27 cellular contexts compared by ENCODE assay signal in genomic region chr12:25926536-25926935, GRCh38. TPM values are rescaled to one million over a fixed set of nuclear protein-coding genes. Genes with fewer than 3 reads are reported as not detected.
"Had no signal": no experiment of that assay in that cellular context is flagged by ENCODE, and none has a peak within 500 bp of the region (broad histone marks: within the 10 kb centered on the region; RNA-seq: fewer than 3 reads in every experiment).

No MANE protein-coding gene starts in this region.

- H3K27ac ChIP-seq: gastrocnemius medialis, left ventricle myocardium inferior, ovary, prostate gland, spleen, testis, upper lobe of left lung had no signal

- H3K36me3 ChIP-seq: gastrocnemius medialis, left ventricle myocardium inferior, ovary, prostate gland, spleen, upper lobe of left lung had no signal

- H3K27me3 ChIP-seq: gastrocnemius medialis, ovary, spleen, testis, upper lobe of left lung had no signal

- H3K4me1 ChIP-seq: gastrocnemius medialis, left ventricle myocardium inferior, prostate gland, spleen, testis, upper lobe of left lung had no signal

- H3K27me3 Mint-ChIP-seq: activated CD8-positive, alpha-beta memory T cell treated with anti-CD3 and anti-CD28 coated beads, Interleukin-2, amount 10 ng/mL, durations not matched to agents 7 days and 5 days; activated CD8-positive, alpha-beta T cell treated with anti-CD3 and anti-CD28 coated beads for 36 hours had no signal

- H3K4me1 Mint-ChIP-seq: activated CD4-positive, alpha-beta T cell treated with anti-CD3 and anti-CD28 coated beads, Interleukin-2, amount 10 ng/mL, durations not matched to agents 24 days and 14 days; activated CD8-positive, alpha-beta memory T cell treated with anti-CD3 and anti-CD28 coated beads, Interleukin-2, amount 10 ng/mL, durations not matched to agents 7 days and 5 days; activated naive CD4-positive, alpha-beta T cell treated with anti-CD3 and anti-CD28 coated beads, Interleukin-2, amount 50 U/mL, for 24 hours had no signal

- ATAC-seq: activated CD4-positive, CD25-positive, alpha-beta regulatory T cell treated with anti-CD3 and anti-CD28 coated beads, Interleukin-2, amount 50 U/mL, for 24 hours; activated CD8-positive, alpha-beta memory T cell treated with anti-CD3 and anti-CD28 coated beads, Interleukin-2, amount 10 ng/mL, durations not matched to agents 7 days and 5 days; activated CD8-positive, alpha-beta T cell treated with anti-CD3 and anti-CD28 coated beads for 36 hours; esophagus mucosa; gastrocnemius medialis; natural killer cell treated with Interleukin-12 subunit alpha and Interleukin-12 subunit beta and Interleukin-15 and Interleukin-18, amount 100 ng/mL, for 72 hours had no signal

- H3K4me3 Mint-ChIP-seq: activated CD4-positive, alpha-beta T cell treated with anti-CD3 and anti-CD28 coated beads, Interleukin-2, amount 10 ng/mL, durations not matched to agents 24 days and 14 days; activated CD8-positive, alpha-beta memory T cell treated with anti-CD3 and anti-CD28 coated beads, Interleukin-2, amount 10 ng/mL, durations not matched to agents 7 days and 5 days; activated CD8-positive, alpha-beta T cell treated with anti-CD3 and anti-CD28 coated beads for 36 hours; activated naive CD4-positive, alpha-beta T cell treated with anti-CD3 and anti-CD28 coated beads, Interleukin-2, amount 50 U/mL, for 24 hours; activated T-helper 1 cell treated with anti-CD3 and anti-CD28 coated beads, Interleukin-12 subunit alpha, Interleukin-12 subunit beta, Interleukin-2, Interleukin-4 antibody, amounts not matched to agents 30 ng/mL and 10 ng/mL and 1 ng/mL, durations not matched to agents 14 hours and 24 hours and 36 hours; natural killer cell treated with Interleukin-12 subunit alpha and Interleukin-12 subunit beta and Interleukin-15 and Interleukin-18, amount 100 ng/mL, for 72 hours had no signal

- FAIRE-seq: astrocyte had no signal

- H3K27ac Mint-ChIP-seq: activated CD4-positive, alpha-beta T cell treated with anti-CD3 and anti-CD28 coated beads, Interleukin-2, amount 10 ng/mL, durations not matched to agents 24 days and 14 days; activated CD8-positive, alpha-beta memory T cell treated with anti-CD3 and anti-CD28 coated beads, Interleukin-2, amount 10 ng/mL, durations not matched to agents 7 days and 5 days; activated CD8-positive, alpha-beta T cell treated with anti-CD3 and anti-CD28 coated beads for 36 hours; activated naive CD4-positive, alpha-beta T cell treated with anti-CD3 and anti-CD28 coated beads, Interleukin-2, amount 50 U/mL, for 24 hours; activated T-helper 1 cell treated with anti-CD3 and anti-CD28 coated beads, Interleukin-12 subunit alpha, Interleukin-12 subunit beta, Interleukin-2, Interleukin-4 antibody, amounts not matched to agents 30 ng/mL and 10 ng/mL and 1 ng/mL, durations not matched to agents 14 hours and 24 hours and 36 hours; natural killer cell treated with Interleukin-12 subunit alpha and Interleukin-12 subunit beta and Interleukin-15 and Interleukin-18, amount 100 ng/mL, for 72 hours had no signal

- DNase-seq: activated CD4-positive, alpha-beta T cell treated with anti-CD3 and anti-CD28 coated beads, Interleukin-2, amount 10 ng/mL, durations not matched to agents 24 days and 14 days; activated CD8-positive, alpha-beta memory T cell treated with anti-CD3 and anti-CD28 coated beads, Interleukin-2, amount 10 ng/mL, durations not matched to agents 7 days and 5 days; activated CD8-positive, alpha-beta T cell treated with anti-CD3 and anti-CD28 coated beads for 36 hours; activated gamma-delta T cell; activated T-cell treated with anti-CD3 and anti-CD28 coated beads for 4 hours; central memory CD4-positive, alpha-beta T cell; dermis blood vessel endothelial cell; effector CD8-positive, alpha-beta T cell; gastrocnemius medialis; hypothalamus; left ventricle myocardium inferior; mammary epithelial cell; midbrain; ovary; spleen; stimulated activated CD4-positive, alpha-beta T cell treated with anti-CD3 and anti-CD28 coated beads, Interleukin-4, amount 100 ng/mL, for 1 hour; stimulated activated naive CD4-positive, alpha-beta T cell; T-helper 1 cell; testis; upper lobe of left lung had no signal

- H3K9me3 ChIP-seq: gastrocnemius medialis, left ventricle myocardium inferior, ovary, prostate gland, spleen, testis, upper lobe of left lung had no signal

- H3K9me3 Mint-ChIP-seq: activated CD4-positive, alpha-beta T cell treated with anti-CD3 and anti-CD28 coated beads, Interleukin-2, amount 10 ng/mL, durations not matched to agents 24 days and 14 days; activated CD8-positive, alpha-beta T cell treated with anti-CD3 and anti-CD28 coated beads for 36 hours; activated naive CD4-positive, alpha-beta T cell treated with anti-CD3 and anti-CD28 coated beads, Interleukin-2, amount 50 U/mL, for 24 hours; activated T-helper 1 cell treated with anti-CD3 and anti-CD28 coated beads, Interleukin-12 subunit alpha, Interleukin-12 subunit beta, Interleukin-2, Interleukin-4 antibody, amounts not matched to agents 30 ng/mL and 10 ng/mL and 1 ng/mL, durations not matched to agents 14 hours and 24 hours and 36 hours had no signal

- H3K4me3 ChIP-seq: gastrocnemius medialis, left ventricle myocardium inferior, ovary, prostate gland, spleen, testis, upper lobe of left lung had no signal

- H3K36me3 Mint-ChIP-seq: activated CD8-positive, alpha-beta memory T cell treated with anti-CD3 and anti-CD28 coated beads, Interleukin-2, amount 10 ng/mL, durations not matched to agents 7 days and 5 days; activated naive CD4-positive, alpha-beta T cell treated with anti-CD3 and anti-CD28 coated beads, Interleukin-2, amount 50 U/mL, for 24 hours; natural killer cell treated with Interleukin-12 subunit alpha and Interleukin-12 subunit beta and Interleukin-15 and Interleukin-18, amount 100 ng/mL, for 72 hours had no signal

RNA-seq across cellular contexts. Expression of gene RASSF8, which starts 31.9 kb away (rescaled TPM):
- total RNA-seq: activated CD8-positive, alpha-beta T cell treated with anti-CD3 and anti-CD28 coated beads for 36 hours had no signal
